Comparison of ENCODE assay signal across 1 cellular context in the genomic region with DNA sequence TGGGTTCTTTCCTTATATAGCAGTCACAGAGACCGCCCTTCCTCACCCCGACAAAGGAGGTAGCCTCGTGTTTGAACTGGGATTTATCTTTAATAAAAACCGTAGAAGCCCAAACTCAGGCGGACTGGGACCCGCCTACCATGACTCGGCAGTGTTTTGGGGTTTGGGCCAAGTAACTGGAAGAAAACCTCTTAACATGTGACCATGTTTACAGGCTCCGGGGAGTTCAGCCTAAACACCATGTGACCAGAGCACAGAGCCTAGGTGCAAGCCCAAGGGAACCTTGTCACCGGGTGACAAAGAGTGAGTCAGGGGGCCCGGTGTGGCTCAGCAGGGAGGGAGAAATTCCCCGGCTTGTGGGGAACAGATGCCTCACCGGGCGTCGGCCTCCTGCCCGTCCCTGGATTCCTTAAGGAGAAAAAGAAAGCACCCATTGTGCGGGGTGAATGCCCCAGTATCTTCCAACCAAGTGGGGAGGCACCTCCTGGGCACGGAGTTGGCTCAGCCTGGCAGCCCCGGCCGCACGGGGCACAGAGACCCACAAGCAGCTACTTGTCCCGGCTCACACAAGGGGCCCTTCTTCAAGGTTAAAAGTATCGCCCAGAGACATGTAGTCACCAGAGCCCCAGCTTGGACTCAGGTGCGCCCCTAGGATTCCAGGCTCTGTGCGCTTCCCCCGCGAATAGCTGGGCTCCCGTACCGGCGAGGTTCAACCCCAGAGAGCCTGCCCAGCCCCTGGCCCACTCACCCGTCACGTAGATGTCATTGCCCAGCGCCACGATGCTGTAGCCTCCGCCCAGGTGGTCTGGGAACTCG.
A peak's percentile ranks its signal among the peaks of the same experiment; 100 is the strongest.
TF ChIP-seq lines count a peak whose summit lies in the region.

No MANE protein-coding gene starts in this region.

TF ChIP-seq in K562, 482 proteins besides CTCF, POLR2A, EP300 and RAD21 (continued from another document and continues in another):
- TF ChIP-seq ZBTB7A (IDR thresholded peaks at IDR 0.05; ENCODE audit: borderline replicate concordance, control insufficient read depth, low read depth, low read length) (0 out of 2 replicates have a peak, but pooled peaks have one; percentile 26), EWSR1 (IDR thresholded peaks at IDR 0.05; ENCODE audit: borderline replicate concordance, low read depth, partially characterized antibody) (no peak), ELK1 (CRISPR knock-in tag; IDR thresholded peaks at IDR 0.05) (no peak), ZNF24 (IDR thresholded peaks at IDR 0.05) (no peak), YY1 (IDR thresholded peaks at IDR 0.05; ENCODE audit: borderline replicate concordance in 1 of 3, control insufficient read depth in 1 of 3, extremely low read depth in 1 of 3, insufficient read depth in 3 of 3, insufficient read length in 1 of 3, insufficient replicate concordance in 2 of 3, low read depth in 1 of 3, low read length in 2 of 3) (no peak), SAFB (IDR thresholded peaks at IDR 0.05; ENCODE audit: borderline replicate concordance, low read depth, low read length) (no peak), BMI1 (IDR thresholded peaks at IDR 0.05; ENCODE audit: low read length) (no peak), FOXJ3 (CRISPR knock-in tag; IDR thresholded peaks at IDR 0.05) (no peak), HINFP (tag; conservative IDR thresholded peaks at IDR 0.05; ENCODE audit: low read depth) (no peak), THAP12 (CRISPR knock-in tag; IDR thresholded peaks at IDR 0.05) (no peak), SIN3A (IDR thresholded peaks at IDR 0.05; ENCODE audit: borderline replicate concordance in 2 of 2, control insufficient read depth in 1 of 2, low read depth in 2 of 2, low read length in 2 of 2) (peak; percentile 49 to 78; a peak in 2 of 4 replicates), GATA2 (CRISPR knock-in tag; IDR thresholded peaks at IDR 0.05) (no peak), LCOR (CRISPR knock-in tag; IDR thresholded peaks at IDR 0.05) (peak; percentile 93; the same call in 1 of the 2 replicates), NCOA4 (IDR thresholded peaks at IDR 0.05; ENCODE audit: partially characterized antibody) (no peak), ZNF561 (CRISPR knock-in tag; conservative IDR thresholded peaks at IDR 0.05) (no peak), GTF2E2 (tag; IDR thresholded peaks at IDR 0.05) (no peak), ZFP91 (CRISPR knock-in tag; IDR thresholded peaks at IDR 0.05) (no peak), HNRNPL (IDR thresholded peaks at IDR 0.05; ENCODE audit: low read depth, low read length) (0 out of 2 replicates have a peak, but pooled peaks have one; percentile 14), PATZ1 (CRISPR knock-in tag; IDR thresholded peaks at IDR 0.05; ENCODE audit: borderline replicate concordance) (no peak), FOSL1 (tag; conservative IDR thresholded peaks at IDR 0.05) (peak; percentile 98), E2F3 (CRISPR knock-in tag; IDR thresholded peaks at IDR 0.05) (no peak), ZNF780A (CRISPR knock-in tag; IDR thresholded peaks at IDR 0.05) (no peak), XRCC5 (IDR thresholded peaks at IDR 0.05; ENCODE audit: low read depth, low read length) (peak; percentile 58; the same call in 1 of the 2 replicates), ZNF695 (CRISPR knock-in tag; IDR thresholded peaks at IDR 0.05) (no peak), PPARD (CRISPR knock-in tag; IDR thresholded peaks at IDR 0.05) (no peak), ZNF512 (tag; IDR thresholded peaks at IDR 0.05) (no peak), PCBP2 (IDR thresholded peaks at IDR 0.05; ENCODE audit: low read depth, low read length, poor library complexity, severe bottlenecking) (no peak), FOXA3 (CRISPR knock-in tag; conservative IDR thresholded peaks at IDR 0.05 in 1 of 2, IDR thresholded peaks at IDR 0.05 in 1 of 2) (peak; percentile 67 to 84), ETV1 (tag; conservative IDR thresholded peaks at IDR 0.05; ENCODE audit: low read depth) (no peak), EZH2 (IDR thresholded peaks at IDR 0.05; ENCODE audit: borderline replicate concordance, low read depth, low read length) (no peak), SAP30 (IDR thresholded peaks at IDR 0.05; ENCODE audit: borderline replicate concordance, insufficient read depth, low read depth, low read length, poor library complexity, severe bottlenecking) (peak; percentile 2), PHF21A (IDR thresholded peaks at IDR 0.05; ENCODE audit: borderline replicate concordance, low read depth) (no peak), ZKSCAN8 (CRISPR knock-in tag; IDR thresholded peaks at IDR 0.05) (no peak), KAT7 (CRISPR knock-in tag; IDR thresholded peaks at IDR 0.05; ENCODE audit: borderline replicate concordance) (no peak), SMARCA4 (IDR thresholded peaks at IDR 0.05) (peak; percentile 61; the same call in 1 of the 2 replicates), SMAD4 (CRISPR knock-in tag; conservative IDR thresholded peaks at IDR 0.05) (peak; percentile 19; the same call in 1 of the 2 replicates), SRSF3 (IDR thresholded peaks at IDR 0.05; ENCODE audit: insufficient read depth, low read length) (no peak), RCOR1 (IDR thresholded peaks at IDR 0.05; ENCODE audit: borderline replicate concordance in 1 of 2, low read depth in 2 of 2, low read length in 2 of 2) (peak in 1 of 2 experiments; percentile 68; a peak in 1 of 4 replicates), NR1H2 (CRISPR knock-in tag; IDR thresholded peaks at IDR 0.05) (no peak), SP1 (CRISPR knock-in tag; IDR thresholded peaks at IDR 0.05) (peak; percentile 36), NBN (IDR thresholded peaks at IDR 0.05; ENCODE audit: low read depth) (peak; percentile 66; the same call in 1 of the 2 replicates), ZNF197 (CRISPR knock-in tag; IDR thresholded peaks at IDR 0.05; ENCODE audit: low read depth) (peak; percentile 64; the same call in 1 of the 2 replicates), TBP (optimal IDR thresholded peaks at IDR 0.05; ENCODE audit: low read depth, low read length) (peak; percentile 71), MITF (IDR thresholded peaks at IDR 0.05) (peak; percentile 93), FOS (IDR thresholded peaks at IDR 0.05; ENCODE audit: extremely low read depth, insufficient read length) (no peak), ETV6 (IDR thresholded peaks at IDR 0.05; ENCODE audit: borderline replicate concordance in 1 of 2, low read depth in 2 of 2, low read length in 1 of 2) (no peak), ETV6 (CRISPR knock-in tag; IDR thresholded peaks at IDR 0.05; ENCODE audit: borderline replicate concordance) (no peak), HMG20B (CRISPR knock-in tag; IDR thresholded peaks at IDR 0.05) (no peak), MCM5 (IDR thresholded peaks at IDR 0.05; ENCODE audit: low read depth) (no peak), ZNF778 (CRISPR knock-in tag; IDR thresholded peaks at IDR 0.05) (no peak), MAFG (tag; conservative IDR thresholded peaks at IDR 0.05) (peak; percentile 96)
- TF ChIP-seq, protein P1, sequence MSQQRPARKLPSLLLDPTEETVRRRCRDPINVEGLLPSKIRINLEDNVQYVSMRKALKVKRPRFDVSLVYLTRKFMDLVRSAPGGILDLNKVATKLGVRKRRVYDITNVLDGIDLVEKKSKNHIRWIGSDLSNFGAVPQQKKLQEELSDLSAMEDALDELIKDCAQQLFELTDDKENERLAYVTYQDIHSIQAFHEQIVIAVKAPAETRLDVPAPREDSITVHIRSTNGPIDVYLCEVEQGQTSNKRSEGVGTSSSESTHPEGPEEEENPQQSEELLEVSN (IDR thresholded peaks at IDR 0.05; ENCODE audit: borderline replicate concordance in 1 of 2, extremely low read depth in 1 of 2, insufficient read depth in 1 of 2, insufficient read length in 1 of 2, low read depth in 1 of 2, low read length in 1 of 2, poor library complexity in 1 of 2, severe bottlenecking in 1 of 2) = no peak
- TF ChIP-seq, protein P2, sequence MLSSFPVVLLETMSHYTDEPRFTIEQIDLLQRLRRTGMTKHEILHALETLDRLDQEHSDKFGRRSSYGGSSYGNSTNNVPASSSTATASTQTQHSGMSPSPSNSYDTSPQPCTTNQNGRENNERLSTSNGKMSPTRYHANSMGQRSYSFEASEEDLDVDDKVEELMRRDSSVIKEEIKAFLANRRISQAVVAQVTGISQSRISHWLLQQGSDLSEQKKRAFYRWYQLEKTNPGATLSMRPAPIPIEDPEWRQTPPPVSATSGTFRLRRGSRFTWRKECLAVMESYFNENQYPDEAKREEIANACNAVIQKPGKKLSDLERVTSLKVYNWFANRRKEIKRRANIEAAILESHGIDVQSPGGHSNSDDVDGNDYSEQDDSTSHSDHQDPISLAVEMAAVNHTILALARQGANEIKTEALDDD (IDR thresholded peaks at IDR 0.05) = no peak
